31 cellular contexts compared by ENCODE assay signal in the genomic region with DNA sequence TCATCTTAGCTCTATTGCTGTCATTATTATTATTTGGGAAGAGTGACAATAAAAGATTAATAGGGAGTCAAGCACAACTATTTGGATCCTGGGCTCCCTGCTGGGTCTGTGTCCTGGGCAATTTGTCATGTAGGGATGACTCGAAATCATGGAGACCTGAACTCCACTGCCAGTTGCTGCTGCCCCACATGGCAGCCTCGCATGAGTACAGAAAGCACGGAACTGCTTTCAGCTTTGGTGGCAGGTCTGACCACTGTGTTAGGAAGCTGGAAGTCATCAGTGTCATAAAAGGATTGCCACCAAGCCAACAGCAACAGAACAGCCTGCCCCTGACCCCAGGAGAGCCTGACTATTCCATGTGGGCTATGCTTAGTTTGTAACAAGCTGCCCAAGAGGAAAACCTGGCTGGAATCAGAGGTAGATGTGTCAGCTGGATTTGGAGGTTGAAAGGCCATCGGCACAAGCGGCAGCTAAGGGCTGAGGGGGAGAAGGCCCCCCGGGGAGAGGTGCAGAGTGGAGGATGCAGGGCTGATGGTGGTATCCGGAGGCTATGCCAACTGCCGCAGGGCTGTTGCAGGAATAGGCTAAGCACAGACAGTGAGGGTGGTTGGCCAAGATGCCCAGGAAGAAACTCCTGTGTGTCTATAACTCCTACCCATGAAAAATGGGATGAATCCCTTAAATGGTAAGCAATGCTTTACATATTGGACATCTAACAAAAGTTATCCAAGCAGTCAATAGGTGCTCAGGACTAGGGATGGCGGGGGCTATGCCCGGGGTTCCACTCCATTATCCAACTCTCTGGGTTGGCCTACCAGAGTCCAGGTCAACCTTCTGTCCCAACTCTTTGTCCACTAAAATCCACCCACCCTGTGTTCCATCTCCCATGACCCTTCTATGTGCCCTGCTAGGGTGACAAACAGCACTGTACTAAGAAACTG.
"Had no signal": no experiment of that assay in that cellular context is flagged by ENCODE, and none has a peak within 500 bp of the region (broad histone marks: within the 10 kb centered on the region; RNA-seq: fewer than 3 reads in every experiment).

No MANE protein-coding gene starts in this region.

- H3K36me3 ChIP-seq: ascending aorta, cardiac muscle cell had no signal

- H3K4me1 ChIP-seq: ascending aorta had no signal

- H3K4me2 ChIP-seq: KMS-11, PC-9 had no signal

- ATAC-seq: activated CD8-positive, alpha-beta memory T cell treated with anti-CD3 and anti-CD28 coated beads, Interleukin-2, amount 10 ng/mL, durations not matched to agents 7 days and 5 days; activated T-helper 17 cell treated with anti-CD3 and anti-CD28 coated beads, Interleukin-2, amount 50 U/mL, for 72 hours had no signal

- H3K27ac ChIP-seq: ascending aorta, cardiac muscle cell, KMS-11, PC-9, RWPE1, VCaP had no signal

- H2AFZ ChIP-seq: PC-9 had no signal

- H3K9me3 ChIP-seq: ascending aorta had no signal

- H3K4me3 ChIP-seq: ascending aorta, cardiac muscle cell, PC-9 had no signal

- DNase-seq: activated B cell treated with CpG ODN at 0.5 μM for 24 hours; activated CD4-positive, alpha-beta memory T cell treated with anti-CD3 and anti-CD28 coated beads, Interleukin-2, amount 10 ng/mL, durations not matched to agents 7 days and 5 days; activated CD4-positive, alpha-beta T cell treated with anti-CD3 and anti-CD28 coated beads for 4 hours; activated CD4-positive, CD25-positive, alpha-beta regulatory T cell treated with anti-CD3 and anti-CD28 coated beads, Interleukin-2, amount 50 U/mL, for 72 hours; activated CD8-positive, alpha-beta memory T cell treated with anti-CD3 and anti-CD28 coated beads for 24 hours; activated CD8-positive, alpha-beta memory T cell treated with anti-CD3 and anti-CD28 coated beads, Interleukin-2, amount 10 ng/mL, durations not matched to agents 7 days and 5 days; activated CD8-positive, alpha-beta memory T cell treated with anti-CD3 and anti-CD28 coated beads, Interleukin-2, amount 50 U/mL, for 48 hours; activated effector memory CD4-positive, alpha-beta T cell treated with anti-CD3 and anti-CD28 coated beads, Interleukin-2, amount 50 U/mL, for 16 hours; activated naive CD4-positive, alpha-beta T cell; activated naive CD8-positive, alpha-beta T cell treated with anti-CD3 and anti-CD28 coated beads, Interleukin-2, amount 10 ng/mL, durations not matched to agents 7 days and 5 days; activated T-cell treated with anti-CD3 and anti-CD28 coated beads, Interleukin-2, amount 50 U/mL, for 48 hours; amygdala; NCI-H1105; NCI-H1417 treated with DMSO at 0.1 percent for 48 hours; NCI-H1694 treated with DMSO at 0.1 percent for 48 hours; NCI-H2029; NCI-H345; NCI-H524 treated with DMSO at 0.1 percent for 48 hours; NK-92 treated with Interleukin-12 subunit alpha and Interleukin-12 subunit beta, amount 100 ng/mL, for 24 hours; PC-9; Right ventricle myocardium superior; SW 1271; T-helper 1 cell; T-helper 2 cell; T-helper 9 cell had no signal

- H3K9ac ChIP-seq: KMS-11 had no signal

- H3K27me3 ChIP-seq: ascending aorta, cardiac muscle cell had no signal
